Comparison of ENCODE assay signal across 22 cellular contexts in the genomic region with DNA sequence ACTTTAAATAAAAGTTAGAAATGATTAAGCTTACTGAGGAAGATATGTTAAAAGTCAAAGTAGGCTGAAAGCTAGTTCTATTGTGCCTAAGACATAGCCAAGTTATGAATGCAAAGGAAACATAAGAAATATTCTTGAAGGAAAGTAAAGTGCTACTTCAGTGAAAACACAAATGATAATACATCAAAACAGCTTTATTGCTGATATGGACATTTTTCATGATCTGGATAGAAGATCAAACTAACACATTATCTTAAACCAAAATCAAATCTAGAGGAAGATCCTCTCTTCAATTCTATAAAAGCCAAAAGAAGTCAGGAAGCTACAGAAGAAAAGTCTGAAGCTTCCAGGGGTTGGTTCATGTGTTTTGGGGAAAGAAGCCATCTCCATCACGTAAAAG.
"Had no signal": no experiment of that assay in that cellular context is flagged by ENCODE, and none has a peak within 500 bp of the region (broad histone marks: within the 10 kb centered on the region; RNA-seq: fewer than 3 reads in every experiment).

No MANE protein-coding gene starts in this region.

- H3K79me2 ChIP-seq: hepatocyte had no signal

- H3K4me3 ChIP-seq: hepatocyte, left ventricle myocardium inferior, lung, mucosa of descending colon, ovary, prostate gland, sigmoid colon, spleen, tibial nerve, uterus had no signal

- FAIRE-seq: small intestine had no signal

- ATAC-seq: mucosa of descending colon; naive thymus-derived CD4-positive, alpha-beta T cell; natural killer cell treated with Interleukin-12 subunit alpha and Interleukin-12 subunit beta and Interleukin-15 and Interleukin-18, amount 100 ng/mL, for 72 hours; right cardiac atrium; stimulated activated effector memory CD8-positive, alpha-beta T cell treated with anti-CD3 and anti-CD28 coated beads, Interleukin-12 subunit alpha, Interleukin-12 subunit beta, amount 100 ng/mL, for 72 hours; stimulated activated naive CD8-positive, alpha-beta T cell treated with anti-CD3 and anti-CD28 coated beads, Interleukin-15, amount 100 ng/mL, for 72 hours had no signal

- H3K4me1 ChIP-seq: left ventricle myocardium inferior, prostate gland, sigmoid colon, spleen, tibial nerve, uterus had no signal

- H3K36me3 ChIP-seq: left ventricle myocardium inferior, ovary, prostate gland, sigmoid colon, spleen, tibial nerve, uterus had no signal

- DNase-seq: islet precursor cell; left ventricle myocardium inferior; midbrain; mucosa of descending colon; naive thymus-derived CD4-positive, alpha-beta T cell; ovary; retina; right cardiac atrium; sigmoid colon; small intestine; spleen; stimulated activated CD4-positive, alpha-beta T cell treated with anti-CD3 and anti-CD28 coated beads, Interleukin-4, amount 100 ng/mL, for 24 hours; stimulated activated naive CD4-positive, alpha-beta T cell treated with Interleukin-2 at 50 U/mL for 16 hours; stimulated activated naive CD8-positive, alpha-beta T cell treated with anti-CD3 and anti-CD28 coated beads, Interleukin-15, amount 100 ng/mL, for 72 hours; substantia nigra; uterus had no signal

- H3K27me3 ChIP-seq: hepatocyte, ovary, sigmoid colon, spleen, tibial nerve, uterus had no signal

- H2AFZ ChIP-seq: hepatocyte had no signal

- H3K9me3 ChIP-seq: mucosa of descending colon, ovary, prostate gland, sigmoid colon, spleen, uterus had no signal

- H3K4me2 ChIP-seq: hepatocyte had no signal

- H3K27ac ChIP-seq: hepatocyte, left ventricle myocardium inferior, ovary, prostate gland, sigmoid colon, spleen, tibial nerve, uterus had no signal
